8 cellular contexts compared by ENCODE assay signal in genomic region chr9:87678650-87679355, GRCh38. TPM values are rescaled to one million over a fixed set of nuclear protein-coding genes. Genes with fewer than 3 reads are reported as not detected.
DNase-seq lines count a peak whose midpoint lies in the region; ATAC-seq and TF ChIP-seq lines count a peak whose summit lies in the region.

No MANE protein-coding gene starts in this region.

- H3K27me3 Mint-ChIP-seq in HFFc6 (ENCODE audit: insufficient read depth) = peaks cover 11% of the 10 kb centered on the region

- H3K27ac ChIP-seq in brain microvascular endothelial cell = no peak overlapping the region

- H3K9me3 Mint-ChIP-seq in HFFc6 = no peaks in the 10 kb centered on the region

- in situ Hi-C loops in brain microvascular endothelial cell (cut with HindIII; ENCODE audit: low pct_ligation_motif_present, low sequenced_read_pairs) = no loop called here

- ATAC-seq in GM21619 (IDR thresholded peaks at IDR 0.05; ENCODE audit: unreplicated experiment) = no peak
- no peak for ATAC-seq in HG03571 (IDR thresholded peaks at IDR 0.05; ENCODE audit: unreplicated experiment)

- H3K27ac Mint-ChIP-seq in HFFc6 = no peak overlapping the region

- H3K4me3 Mint-ChIP-seq in HFFc6 = no peak overlapping the region

- 0 out of 2 replicates have a peak, but pooled peaks cover 6% of the 10 kb centered on the region for H3K4me1 Mint-ChIP-seq in HFFc6 (ENCODE audit: low read depth)

- H3K4me3 ChIP-seq in brain microvascular endothelial cell (ENCODE audit: low read depth, low read length) = no peak overlapping the region

- no peaks in the 10 kb centered on the region for H3K36me3 Mint-ChIP-seq in HFFc6 (ENCODE audit: low read depth)

- DNase-seq in DMS153 treated with DMSO at 0.1 percent for 48 hours (lab: John Stamatoyannopoulos, UW; ENCODE audit: unreplicated experiment) (peak; percentile 27), HFFc6 (peak; percentile 64), OCI-M1 (lab: John Stamatoyannopoulos, UW) (peak; percentile 71), brain microvascular endothelial cell (peak; percentile 62), iPS-NIHi7 (ENCODE audit: extremely low spot score) (peak; percentile 77)
- DNase-seq in stimulated activated CD4-positive, alpha-beta T cell treated with anti-CD3 and anti-CD28 coated beads, Interleukin-2, amount 100 ng/mL, for 4 hours (ENCODE audit: low read depth) = peak; percentile 16

- TF ChIP-seq CTCF in HFFc6 (IDR thresholded peaks at IDR 0.05) (peak; percentile 94), brain microvascular endothelial cell (IDR thresholded peaks at IDR 0.05; ENCODE audit: low read depth, low read length, missing control alignments) (peak; percentile 86)

- H3K36me3 ChIP-seq in brain microvascular endothelial cell (replicated peaks) = no peaks in the 10 kb centered on the region

- no peaks in the 10 kb centered on the region for H3K27me3 ChIP-seq in brain microvascular endothelial cell (replicated peaks)

RNA-seq across cellular contexts. Expression of gene CTSL, which starts 47.1 kb away (rescaled TPM):
- 100 to 1,000 TPM; 189 to 232 (median 210) TPM for total RNA-seq in HFFc6 (2021; fragmentation: NEBNext Ultra II Directional; extraction: Animal tissue kit (Norgen Biotek cat#: 25700))

Comparison
In these comparisons a context has a peak if more than half of its experiments do, and no peak if none do; other contexts are left out.
1. DNase-seq: peak in every context shown above with its lines; median percentile 77 in iPS-NIHi7; 71 in OCI-M1; 64 in HFFc6; 62 in brain microvascular endothelial cell; 27 in DMS153 treated with DMSO at 0.1 percent for 48 hours; 16 in stimulated activated CD4-positive, alpha-beta T cell treated with anti-CD3 and anti-CD28 coated beads, Interleukin-2, amount 100 ng/mL, for 4 hours.